Comparison of ENCODE assay signal across 28 cellular contexts in genomic region chr7:98656899-98657298, GRCh38. TPM values are rescaled to one million over a fixed set of nuclear protein-coding genes. Genes with fewer than 3 reads are reported as not detected.
"Had no signal": no experiment of that assay in that cellular context is flagged by ENCODE, and none has a peak within 500 bp of the region (broad histone marks: within the 10 kb centered on the region; RNA-seq: fewer than 3 reads in every experiment).

No MANE protein-coding gene starts in this region.

- H3K9me3 ChIP-seq: colonic mucosa, esophagus squamous epithelium, gastrocnemius medialis had no signal

- H3K4me1 ChIP-seq: colonic mucosa, esophagus muscularis mucosa, esophagus squamous epithelium, foreskin keratinocyte, gastrocnemius medialis, gastroesophageal sphincter, heart left ventricle, heart right ventricle had no signal

- H3K4me3 ChIP-seq: colonic mucosa, coronary artery, dorsolateral prefrontal cortex, esophagus muscularis mucosa, esophagus squamous epithelium, gastrocnemius medialis, gastroesophageal sphincter, heart left ventricle, heart right ventricle had no signal

- DNase-seq: colonic mucosa; cortex of kidney; dermis blood vessel endothelial cell; dorsolateral prefrontal cortex; effector CD4-positive, alpha-beta T cell; effector CD8-positive, alpha-beta T cell; effector memory CD4-positive, alpha-beta T cell; effector memory CD8-positive, alpha-beta T cell; endodermal cell; erythroblast; esophagus squamous epithelium; foreskin fibroblast; foreskin keratinocyte; foreskin melanocyte; gastrocnemius medialis; glutamatergic neuron; head of caudate nucleus; heart left ventricle; heart right ventricle had no signal

- H3K27ac ChIP-seq: colonic mucosa, coronary artery, dorsolateral prefrontal cortex, epithelial cell of prostate, esophagus muscularis mucosa, esophagus squamous epithelium, foreskin keratinocyte, gastrocnemius medialis, gastroesophageal sphincter, heart left ventricle, heart right ventricle had no signal

- FAIRE-seq: colon, endometrium, endothelial cell of umbilical vein, frontal cortex had no signal

- ATAC-seq: effector memory CD8-positive, alpha-beta T cell; esophagus mucosa; foreskin keratinocyte; gastrocnemius medialis; gastroesophageal sphincter; heart left ventricle; heart right ventricle had no signal

- H3K27me3 ChIP-seq: colonic mucosa, esophagus muscularis mucosa, esophagus squamous epithelium, foreskin keratinocyte, gastrocnemius medialis had no signal

- H3K36me3 ChIP-seq: colonic mucosa, esophagus muscularis mucosa, esophagus squamous epithelium, gastrocnemius medialis, gastroesophageal sphincter, heart left ventricle, heart right ventricle had no signal

RNA-seq across cellular contexts. Expression of gene NPTX2, which starts 39.8 kb away (rescaled TPM):
- total RNA-seq: foreskin keratinocyte had no signal
- polyA plus RNA-seq: foreskin keratinocyte had no signal
